In the genomic region with DNA sequence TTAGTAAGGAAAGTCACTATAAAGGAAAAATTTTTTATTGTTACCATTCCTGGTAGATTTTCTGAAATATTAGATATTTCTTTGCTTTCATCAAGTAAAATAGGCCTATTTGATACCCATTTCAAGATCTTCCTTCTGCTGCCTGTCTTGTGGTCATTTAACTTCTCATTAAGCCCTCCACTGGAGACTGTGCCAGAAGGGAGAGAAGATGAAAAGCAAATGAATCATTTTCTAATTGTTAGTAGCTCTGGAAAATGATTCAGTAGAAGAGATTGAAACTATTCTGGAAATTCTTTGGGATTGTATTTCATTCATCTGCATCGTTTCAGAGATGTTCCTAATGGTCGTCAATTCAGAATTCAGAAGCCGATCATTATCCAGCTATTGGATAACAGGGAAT, we compare ENCODE assay signal across 18 cellular contexts. TPM values are rescaled to one million over a fixed set of nuclear protein-coding genes. Genes with fewer than 3 reads are reported as not detected.
DNase-seq lines count a peak whose midpoint lies in the region; ATAC-seq and TF ChIP-seq lines count a peak whose summit lies in the region.
"Had no signal": no experiment of that assay in that cellular context is flagged by ENCODE, and none has a peak within 500 bp of the region (broad histone marks: within the 10 kb centered on the region; RNA-seq: fewer than 3 reads in every experiment).

No MANE protein-coding gene starts in this region.

- H3K14ac ChIP-seq in IMR-90 (replicated peaks; ENCODE audit: low read depth, low read length), result no peak overlapping the region

- H3K27me3 ChIP-seq in IMR-90 (ENCODE audit: control insufficient read depth, insufficient read depth, low read length) (no peaks in the 10 kb centered on the region), dorsolateral prefrontal cortex (no peaks in the 10 kb centered on the region)
- H3K27me3 ChIP-seq: brain microvascular endothelial cell, esophagus squamous epithelium, spleen, upper lobe of right lung had no signal

- no peak overlapping the region for H3K56ac ChIP-seq in IMR-90 (ENCODE audit: extremely low read depth, insufficient read depth, low read length)

- intact Hi-C loops in IMR-90 (cut with micrococcal nuclease) (no loop called here), dorsolateral prefrontal cortex (cut with DNase I) (no loop called here)

- H4K91ac ChIP-seq in IMR-90 (ENCODE audit: insufficient read depth, low read depth, low read length), result no peak overlapping the region

- no peak for TF ChIP-seq POLR2A in IMR-90 (IDR thresholded peaks at IDR 0.05; ENCODE audit: low read depth, low read length)

- H3K9me1 ChIP-seq in IMR-90 (ENCODE audit: insufficient read depth, low read length), result peaks cover 7% of the 10 kb centered on the region

- peaks cover 8% of the 10 kb centered on the region; the same call in 1 of the 2 replicates for H3K4me1 ChIP-seq in IMR-90 (ENCODE audit: control insufficient read depth, insufficient read depth, low read length)

- no peaks in the 10 kb centered on the region for H3K9me3 Mint-ChIP-seq in mesothelial cell of epicardium
- H3K9me3 Mint-ChIP-seq in immature natural killer cell, result no peaks in the 10 kb centered on the region
- H3K9me3 Mint-ChIP-seq: activated CD4-positive, alpha-beta T cell treated with anti-CD3 and anti-CD28 coated beads, Interleukin-2, amount 10 ng/mL, durations not matched to agents 7 days and 5 days; activated naive CD4-positive, alpha-beta T cell treated with anti-CD3 and anti-CD28 coated beads, Interleukin-2, amount 10 ng/mL, durations not matched to agents 7 days and 5 days; stimulated activated effector memory CD8-positive, alpha-beta T cell treated with anti-CD3 and anti-CD28 coated beads, Interleukin-12 subunit alpha, Interleukin-12 subunit beta, amount 100 ng/mL, for 72 hours had no signal

- dilution Hi-C loops in IMR-90 (cut with HindIII; ENCODE audit: low sequenced_read_pairs, unreplicated experiment), result no loop called here

- ATAC-seq in IMR-90 (ENCODE audit: low read depth) (no peak), HG03378 (IDR thresholded peaks at IDR 0.05; ENCODE audit: unreplicated experiment) (no peak)
- ATAC-seq: HepG2; stimulated activated effector memory CD8-positive, alpha-beta T cell treated with anti-CD3 and anti-CD28 coated beads, Interleukin-12 subunit alpha, Interleukin-12 subunit beta, amount 100 ng/mL, for 72 hours; upper lobe of right lung had no signal

- no peak overlapping the region for H2BK20ac ChIP-seq in IMR-90 (ENCODE audit: low read depth, low read length)

- peak; percentile 35 for DNase-seq in AG08396 (ENCODE audit: low spot score)
- peak; percentile 30 for DNase-seq in IMR-90
- DNase-seq in dorsolateral prefrontal cortex, result no peak
- DNase-seq in mesothelial cell of epicardium (ENCODE audit: low spot score in 2 of 2, unreplicated experiment in 2 of 2), result no peak
- DNase-seq in NCI-H2227 (lab: John Stamatoyannopoulos, UW; ENCODE audit: unreplicated experiment), result no peak
- DNase-seq in HUDEP-2 (lab: John Stamatoyannopoulos, UW; ENCODE audit: unreplicated experiment in 76 of 76), result no peak
- DNase-seq in immature natural killer cell, result no peak
- DNase-seq: activated CD4-positive, alpha-beta T cell treated with anti-CD3 and anti-CD28 coated beads, Interleukin-2, amount 10 ng/mL, durations not matched to agents 7 days and 5 days; activated naive CD4-positive, alpha-beta T cell treated with anti-CD3 and anti-CD28 coated beads, Interleukin-2, amount 10 ng/mL, durations not matched to agents 7 days and 5 days; brain microvascular endothelial cell; COR-L47; esophagus squamous epithelium; NCI-H1930; spleen; upper lobe of right lung had no signal

- H3K4me3 ChIP-seq in IMR-90 (ENCODE audit: insufficient read depth, low read depth, low read length) (no peak overlapping the region), dorsolateral prefrontal cortex (peak overlapping the region in 33 of 59 donors; percentile 0 to 94 (median 83))
- H3K4me3 ChIP-seq: spleen, upper lobe of right lung had no signal

- H2AK5ac ChIP-seq in IMR-90 (ENCODE audit: low read depth, low read length), result no peak overlapping the region

- H3K27me3 Mint-ChIP-seq in mesothelial cell of epicardium (ENCODE audit: low read depth) (no peaks in the 10 kb centered on the region), immature natural killer cell (ENCODE audit: low read depth in 3 of 3) (peaks cover 3 to 10% (median 5%) of the 10 kb centered on the region in 3 donors)

- no peak overlapping the region for H3K4ac ChIP-seq in IMR-90 (ENCODE audit: low read depth, low read length)

- H3K36me3 ChIP-seq in IMR-90 (ENCODE audit: control insufficient read depth, insufficient read depth, low read length), result peaks cover 3% of the 10 kb centered on the region; the same call in 1 of the 2 replicates
- H3K36me3 ChIP-seq: brain microvascular endothelial cell had no signal

- H3K27ac ChIP-seq in IMR-90 (ENCODE audit: insufficient read depth, low read length), result no peak overlapping the region
- H3K27ac ChIP-seq in dorsolateral prefrontal cortex, result peak overlapping the region in 5 of 59 donors; percentile 14 to 79 (median 17)
- H3K27ac ChIP-seq: brain microvascular endothelial cell, spleen, upper lobe of right lung had no signal

- H2AK9ac ChIP-seq in IMR-90 (replicated peaks; ENCODE audit: low read depth, low read length, poor library complexity), result no peak overlapping the region

- no peak overlapping the region for H2AFZ ChIP-seq in IMR-90 (replicated peaks; ENCODE audit: low read length, poor library complexity)

- no peak overlapping the region for H4K8ac ChIP-seq in IMR-90 (ENCODE audit: low read depth in 2 of 2, low read length in 2 of 2)

- BruUV-seq in IMR-90 (replicated peaks; lab: Mats Ljungman, UMichigan), result no TSS peak

- H3K18ac ChIP-seq in IMR-90 (ENCODE audit: low read depth, low read length), result no peak overlapping the region

- H3K79me1 ChIP-seq in IMR-90 (ENCODE audit: low read depth in 1 of 2, low read length in 2 of 2), result peaks cover 22 to 56% of the 10 kb centered on the region in 2 experiments

- H3K27ac Mint-ChIP-seq in mesothelial cell of epicardium (peak overlapping the region; percentile 75), immature natural killer cell (no peak overlapping the region)
- H3K27ac Mint-ChIP-seq: activated CD4-positive, alpha-beta T cell treated with anti-CD3 and anti-CD28 coated beads, Interleukin-2, amount 10 ng/mL, durations not matched to agents 7 days and 5 days; activated naive CD4-positive, alpha-beta T cell treated with anti-CD3 and anti-CD28 coated beads, Interleukin-2, amount 10 ng/mL, durations not matched to agents 7 days and 5 days; stimulated activated effector memory CD8-positive, alpha-beta T cell treated with anti-CD3 and anti-CD28 coated beads, Interleukin-12 subunit alpha, Interleukin-12 subunit beta, amount 100 ng/mL, for 72 hours had no signal

- H3K4me1 Mint-ChIP-seq in mesothelial cell of epicardium, result peaks cover 55% of the 10 kb centered on the region
- H3K4me1 Mint-ChIP-seq in immature natural killer cell, result peaks cover 43 to 63% of the 10 kb centered on the region in 2 donors

- no peaks in the 10 kb centered on the region for H3K9me3 ChIP-seq in IMR-90 (ENCODE audit: control insufficient read depth, insufficient read depth, low read length)
- H3K9me3 ChIP-seq: esophagus squamous epithelium, spleen, upper lobe of right lung had no signal

- peaks cover 6% of the 10 kb centered on the region for H3K36me3 Mint-ChIP-seq in mesothelial cell of epicardium
- H3K36me3 Mint-ChIP-seq in immature natural killer cell, result peaks cover 0 to 4% (median 0%) of the 10 kb centered on the region in 3 donors

- TF ChIP-seq CTCF in IMR-90 (conservative IDR thresholded peaks at IDR 0.05; ENCODE audit: low read depth, low read length) (no peak), dorsolateral prefrontal cortex (IDR thresholded peaks at IDR 0.05 in 54 of 56, conservative IDR thresholded peaks at IDR 0.05 in 2 of 56; ENCODE audit: low read depth in 1 of 56, partially characterized antibody in 56 of 56) (no peak), mesothelial cell of epicardium (IDR thresholded peaks at IDR 0.05; ENCODE audit: unreplicated experiment) (no peak)

- POLR2A ChIA-PET in IMR-90 (lab: Charles Lee; ENCODE audit: unreplicated experiment), result no interaction called here

- in situ Hi-C loops in IMR-90 (cut with MboI; ENCODE audit: low sequenced_read_pairs), result loop anchor here (10.0 kb wide), 1 partner anchor 170 kb away; no protein-coding TSS in a partner anchor

- no peak overlapping the region for H2BK15ac ChIP-seq in IMR-90 (ENCODE audit: low read depth, low read length)

- H2BK5ac ChIP-seq in IMR-90 (ENCODE audit: low read depth, low read length, poor library complexity, severe bottlenecking), result no peak overlapping the region

- no peak overlapping the region for H3K23ac ChIP-seq in IMR-90 (ENCODE audit: low read depth, low read length)

- H3K4me2 ChIP-seq in IMR-90 (ENCODE audit: low read depth, low read length), result no peak overlapping the region

- no peak overlapping the region for H2BK120ac ChIP-seq in IMR-90 (ENCODE audit: low read depth, low read length)

- no peak overlapping the region for H3K9ac ChIP-seq in IMR-90 (ENCODE audit: low read depth, low read length)

- no peak for TF ChIP-seq RAD21 in IMR-90 (IDR thresholded peaks at IDR 0.05; ENCODE audit: low read length)

- H4K5ac ChIP-seq in IMR-90 (ENCODE audit: low read depth, low read length), result no peak overlapping the region

- no CpG with 5 or more reads among the region's 3 CpGs for WGBS in IMR-90 (ENCODE audit: extremely low coverage in 2 of 2, insufficient read length in 1 of 2), 2 experiments

- CTCF ChIA-PET in IMR-90 (lab: Yijun Ruan, JAX), result interaction anchor here (0.5 to 1.0 kb wide), 4 partner anchors 10 to 79 kb away, joined by 3 to 9 read pairs (median 6); no protein-coding TSS in a partner anchor

- peaks cover 15% of the 10 kb centered on the region; the same call in 1 of the 2 replicates for H4K20me1 ChIP-seq in IMR-90 (ENCODE audit: insufficient read depth, low read length)

- peak overlapping the region; percentile 39 for H3K4me3 Mint-ChIP-seq in mesothelial cell of epicardium
- H3K4me3 Mint-ChIP-seq in immature natural killer cell, result no peak overlapping the region
- H3K4me3 Mint-ChIP-seq: activated CD4-positive, alpha-beta T cell treated with anti-CD3 and anti-CD28 coated beads, Interleukin-2, amount 10 ng/mL, durations not matched to agents 7 days and 5 days; activated naive CD4-positive, alpha-beta T cell treated with anti-CD3 and anti-CD28 coated beads, Interleukin-2, amount 10 ng/mL, durations not matched to agents 7 days and 5 days; stimulated activated effector memory CD8-positive, alpha-beta T cell treated with anti-CD3 and anti-CD28 coated beads, Interleukin-12 subunit alpha, Interleukin-12 subunit beta, amount 100 ng/mL, for 72 hours had no signal

RNA-seq across cellular contexts. Expression of gene KCTD6, which starts 3.2 kb away (rescaled TPM):
- total RNA-seq in IMR-90 (2012; rRNA removed) (7.0 and 9.4 TPM in 2 replicates), dorsolateral prefrontal cortex (10 to 100 TPM; 21.0 to 44.7 (median 30.4) TPM), mesothelial cell of epicardium (10.5 to 13.1 TPM (median 11.3 TPM) in 3 replicates)
- polyA plus RNA-seq in IMR-90 (2012; rRNA removed) (5.6 and 9.2 TPM in 2 replicates), immature natural killer cell (10 to 100 TPM in 2 of 3 donors, 1 to 10 TPM in 1; 8.3 to 12.9 (median 12.4) TPM)
- polyA plus RNA-seq in IMR-90 (2012; cell fraction: cytosol; rRNA removed), result 1.5 and 2.3 TPM in 2 replicates
- 1.4 and 10.7 TPM in 2 replicates for polyA plus RNA-seq in IMR-90 (2012; cell fraction: nucleus; rRNA removed; ENCODE audit: low replicate concordance)

RNA-seq across cellular contexts. Expression of gene ACOX2, which starts 41.9 kb away (rescaled TPM):
- total RNA-seq in IMR-90 (2012; rRNA removed) (15.6 and 17.8 TPM in 2 replicates), dorsolateral prefrontal cortex (10 to 100 TPM in 32 of 120 experiments, 1 to 10 TPM in 88; 2.1 to 21.2 (median 8.1) TPM), mesothelial cell of epicardium (29.4 to 31.0 TPM (median 30.9 TPM) in 3 replicates)
- polyA plus RNA-seq in IMR-90 (2012; rRNA removed) (26.8 and 32.9 TPM in 2 replicates), immature natural killer cell (not detected)
- polyA plus RNA-seq in IMR-90 (2012; cell fraction: cytosol; rRNA removed), result 17.9 and 19.5 TPM in 2 replicates
- 137 and 183 TPM in 2 replicates for polyA plus RNA-seq in IMR-90 (2012; cell fraction: nucleus; rRNA removed; ENCODE audit: low replicate concordance)
- total RNA-seq: activated CD4-positive, alpha-beta T cell treated with anti-CD3 and anti-CD28 coated beads, Interleukin-2, amount 10 ng/mL, durations not matched to agents 7 days and 5 days had no signal

Comparison
In these comparisons a context has a peak if more than half of its experiments do, and no peak if none do; other contexts are left out.
1. DNase-seq: peak in AG08396 (single experiment) and IMR-90 (single experiment); none in dorsolateral prefrontal cortex (0 of 10), mesothelial cell of epicardium (0 of 2), NCI-H2227 (single experiment), HUDEP-2 (0 of 76) and immature natural killer cell (0 of 3).